ENCODE assay signal across 2 cellular contexts in genomic region chr3:52872245-52872644, GRCh38.
TF ChIP-seq lines count a peak whose summit lies in the region.

No MANE protein-coding gene starts in this region.

TF ChIP-seq in IMR-90, 13 proteins besides CTCF, POLR2A, EP300 and RAD21:
- TF ChIP-seq CEBPB (IDR thresholded peaks at IDR 0.05; ENCODE audit: low read depth, low read length): peak; percentile 37; the same call in 1 of the 2 replicates
- TF ChIP-seq RFX5 (IDR thresholded peaks at IDR 0.05; ENCODE audit: low read depth, low read length): no peak
- no peak for TF ChIP-seq CHD1 (IDR thresholded peaks at IDR 0.05; ENCODE audit: low read depth, low read length)

TF ChIP-seq in WTC11, 78 proteins besides CTCF, POLR2A, EP300 and RAD21:
- TF ChIP-seq SP1 (CRISPR knock-in tag; conservative IDR thresholded peaks at IDR 0.05): no peak
- TF ChIP-seq GABPB1 (CRISPR knock-in tag; IDR thresholded peaks at IDR 0.05): peak; percentile 97
TF ChIP-seq in WTC11: peak in this region for 1.
